ENCODE assay signal across 1 cellular context in the genomic region with DNA sequence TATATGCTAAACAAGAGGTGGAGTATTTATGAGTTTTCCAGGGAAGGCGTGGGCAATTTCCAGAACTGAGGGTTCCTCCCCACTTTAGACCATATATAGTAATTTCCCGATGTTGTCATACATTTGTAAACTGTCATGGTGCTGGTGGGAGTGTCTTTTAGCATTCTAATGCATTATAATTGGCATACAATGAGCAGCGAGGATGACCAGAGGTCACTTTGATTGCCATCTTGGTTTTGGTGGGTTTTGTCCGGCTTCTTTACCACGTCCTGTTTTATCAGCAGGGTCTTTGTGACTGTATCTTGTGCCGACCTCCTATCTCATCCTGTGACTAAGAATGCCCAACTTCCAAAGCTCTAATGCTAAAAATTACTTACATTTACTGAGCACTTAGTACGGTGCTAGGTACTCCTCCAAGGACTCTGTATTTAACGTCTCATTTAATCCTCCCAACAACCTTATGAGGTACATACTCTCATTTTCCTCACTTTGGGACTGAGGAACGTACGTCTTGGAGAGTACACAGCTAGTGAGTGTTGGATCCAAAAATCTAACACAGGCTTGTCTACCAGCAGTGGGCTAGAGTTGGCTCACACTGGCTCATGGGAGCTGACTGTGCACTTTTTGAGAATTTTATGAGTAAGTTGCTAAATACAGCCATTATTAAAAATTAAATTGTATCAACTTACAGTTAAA.
TF ChIP-seq lines count a peak whose summit lies in the region.

No MANE protein-coding gene starts in this region.

TF ChIP-seq in K562, 482 proteins besides CTCF, POLR2A, EP300 and RAD21 (continued from another document and continues in another):
- TF ChIP-seq, protein P1, sequence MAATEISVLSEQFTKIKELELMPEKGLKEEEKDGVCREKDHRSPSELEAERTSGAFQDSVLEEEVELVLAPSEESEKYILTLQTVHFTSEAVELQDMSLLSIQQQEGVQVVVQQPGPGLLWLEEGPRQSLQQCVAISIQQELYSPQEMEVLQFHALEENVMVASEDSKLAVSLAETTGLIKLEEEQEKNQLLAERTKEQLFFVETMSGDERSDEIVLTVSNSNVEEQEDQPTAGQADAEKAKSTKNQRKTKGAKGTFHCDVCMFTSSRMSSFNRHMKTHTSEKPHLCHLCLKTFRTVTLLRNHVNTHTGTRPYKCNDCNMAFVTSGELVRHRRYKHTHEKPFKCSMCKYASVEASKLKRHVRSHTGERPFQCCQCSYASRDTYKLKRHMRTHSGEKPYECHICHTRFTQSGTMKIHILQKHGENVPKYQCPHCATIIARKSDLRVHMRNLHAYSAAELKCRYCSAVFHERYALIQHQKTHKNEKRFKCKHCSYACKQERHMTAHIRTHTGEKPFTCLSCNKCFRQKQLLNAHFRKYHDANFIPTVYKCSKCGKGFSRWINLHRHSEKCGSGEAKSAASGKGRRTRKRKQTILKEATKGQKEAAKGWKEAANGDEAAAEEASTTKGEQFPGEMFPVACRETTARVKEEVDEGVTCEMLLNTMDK (IDR thresholded peaks at IDR 0.05; ENCODE audit: borderline replicate concordance, insufficient read depth, low read depth, low read length, poor library complexity, severe bottlenecking), result no peak
- peak; percentile 66 for TF ChIP-seq MEIS2 (IDR thresholded peaks at IDR 0.05; ENCODE audit: partially characterized antibody)
- no peak for TF ChIP-seq HMG20B (CRISPR knock-in tag; IDR thresholded peaks at IDR 0.05)
- TF ChIP-seq NCOA1 (IDR thresholded peaks at IDR 0.05; ENCODE audit: low read depth), result no peak
- TF ChIP-seq, protein P2, sequence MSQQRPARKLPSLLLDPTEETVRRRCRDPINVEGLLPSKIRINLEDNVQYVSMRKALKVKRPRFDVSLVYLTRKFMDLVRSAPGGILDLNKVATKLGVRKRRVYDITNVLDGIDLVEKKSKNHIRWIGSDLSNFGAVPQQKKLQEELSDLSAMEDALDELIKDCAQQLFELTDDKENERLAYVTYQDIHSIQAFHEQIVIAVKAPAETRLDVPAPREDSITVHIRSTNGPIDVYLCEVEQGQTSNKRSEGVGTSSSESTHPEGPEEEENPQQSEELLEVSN (IDR thresholded peaks at IDR 0.05; ENCODE audit: borderline replicate concordance in 1 of 2, extremely low read depth in 1 of 2, insufficient read depth in 1 of 2, insufficient read length in 1 of 2, low read depth in 1 of 2, low read length in 1 of 2, poor library complexity in 1 of 2, severe bottlenecking in 1 of 2), result no peak
- TF ChIP-seq, protein P3, sequence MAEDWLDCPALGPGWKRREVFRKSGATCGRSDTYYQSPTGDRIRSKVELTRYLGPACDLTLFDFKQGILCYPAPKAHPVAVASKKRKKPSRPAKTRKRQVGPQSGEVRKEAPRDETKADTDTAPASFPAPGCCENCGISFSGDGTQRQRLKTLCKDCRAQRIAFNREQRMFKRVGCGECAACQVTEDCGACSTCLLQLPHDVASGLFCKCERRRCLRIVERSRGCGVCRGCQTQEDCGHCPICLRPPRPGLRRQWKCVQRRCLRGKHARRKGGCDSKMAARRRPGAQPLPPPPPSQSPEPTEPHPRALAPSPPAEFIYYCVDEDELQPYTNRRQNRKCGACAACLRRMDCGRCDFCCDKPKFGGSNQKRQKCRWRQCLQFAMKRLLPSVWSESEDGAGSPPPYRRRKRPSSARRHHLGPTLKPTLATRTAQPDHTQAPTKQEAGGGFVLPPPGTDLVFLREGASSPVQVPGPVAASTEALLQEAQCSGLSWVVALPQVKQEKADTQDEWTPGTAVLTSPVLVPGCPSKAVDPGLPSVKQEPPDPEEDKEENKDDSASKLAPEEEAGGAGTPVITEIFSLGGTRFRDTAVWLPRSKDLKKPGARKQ (CRISPR knock-in tag; IDR thresholded peaks at IDR 0.05), result no peak
- no peak for TF ChIP-seq SAP30 (IDR thresholded peaks at IDR 0.05; ENCODE audit: borderline replicate concordance, insufficient read depth, low read depth, low read length, poor library complexity, severe bottlenecking)
- TF ChIP-seq, protein P4, sequence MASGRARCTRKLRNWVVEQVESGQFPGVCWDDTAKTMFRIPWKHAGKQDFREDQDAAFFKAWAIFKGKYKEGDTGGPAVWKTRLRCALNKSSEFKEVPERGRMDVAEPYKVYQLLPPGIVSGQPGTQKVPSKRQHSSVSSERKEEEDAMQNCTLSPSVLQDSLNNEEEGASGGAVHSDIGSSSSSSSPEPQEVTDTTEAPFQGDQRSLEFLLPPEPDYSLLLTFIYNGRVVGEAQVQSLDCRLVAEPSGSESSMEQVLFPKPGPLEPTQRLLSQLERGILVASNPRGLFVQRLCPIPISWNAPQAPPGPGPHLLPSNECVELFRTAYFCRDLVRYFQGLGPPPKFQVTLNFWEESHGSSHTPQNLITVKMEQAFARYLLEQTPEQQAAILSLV (tag; IDR thresholded peaks at IDR 0.05), result no peak
- TF ChIP-seq CHCHD3 (CRISPR knock-in tag; IDR thresholded peaks at IDR 0.05), result no peak
- TF ChIP-seq ZNF316 (IDR thresholded peaks at IDR 0.05), result peak; percentile 97
- TF ChIP-seq ARID2 (IDR thresholded peaks at IDR 0.05), result no peak
- TF ChIP-seq RBM14 (IDR thresholded peaks at IDR 0.05; ENCODE audit: borderline replicate concordance, insufficient read depth, low read depth, low read length), result no peak
- TF ChIP-seq, protein P5, sequence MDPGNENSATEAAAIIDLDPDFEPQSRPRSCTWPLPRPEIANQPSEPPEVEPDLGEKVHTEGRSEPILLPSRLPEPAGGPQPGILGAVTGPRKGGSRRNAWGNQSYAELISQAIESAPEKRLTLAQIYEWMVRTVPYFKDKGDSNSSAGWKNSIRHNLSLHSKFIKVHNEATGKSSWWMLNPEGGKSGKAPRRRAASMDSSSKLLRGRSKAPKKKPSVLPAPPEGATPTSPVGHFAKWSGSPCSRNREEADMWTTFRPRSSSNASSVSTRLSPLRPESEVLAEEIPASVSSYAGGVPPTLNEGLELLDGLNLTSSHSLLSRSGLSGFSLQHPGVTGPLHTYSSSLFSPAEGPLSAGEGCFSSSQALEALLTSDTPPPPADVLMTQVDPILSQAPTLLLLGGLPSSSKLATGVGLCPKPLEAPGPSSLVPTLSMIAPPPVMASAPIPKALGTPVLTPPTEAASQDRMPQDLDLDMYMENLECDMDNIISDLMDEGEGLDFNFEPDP (CRISPR knock-in tag; IDR thresholded peaks at IDR 0.05), result 0 out of 2 replicates have a peak, but pooled peaks have one; percentile 27
- TF ChIP-seq CHD1 (IDR thresholded peaks at IDR 0.05; ENCODE audit: low read length), result no peak
- TF ChIP-seq, protein P6, sequence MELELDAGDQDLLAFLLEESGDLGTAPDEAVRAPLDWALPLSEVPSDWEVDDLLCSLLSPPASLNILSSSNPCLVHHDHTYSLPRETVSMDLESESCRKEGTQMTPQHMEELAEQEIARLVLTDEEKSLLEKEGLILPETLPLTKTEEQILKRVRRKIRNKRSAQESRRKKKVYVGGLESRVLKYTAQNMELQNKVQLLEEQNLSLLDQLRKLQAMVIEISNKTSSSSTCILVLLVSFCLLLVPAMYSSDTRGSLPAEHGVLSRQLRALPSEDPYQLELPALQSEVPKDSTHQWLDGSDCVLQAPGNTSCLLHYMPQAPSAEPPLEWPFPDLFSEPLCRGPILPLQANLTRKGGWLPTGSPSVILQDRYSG (tag; conservative IDR thresholded peaks at IDR 0.05; ENCODE audit: low read depth), result peak; percentile 77; the same call in 1 of the 2 replicates
- TF ChIP-seq NUFIP1 (IDR thresholded peaks at IDR 0.05; ENCODE audit: partially characterized antibody), result no peak
- TF ChIP-seq ZBTB17 (CRISPR knock-in tag; IDR thresholded peaks at IDR 0.05), result no peak
- no peak for TF ChIP-seq GABPB2 (CRISPR knock-in tag; conservative IDR thresholded peaks at IDR 0.05)
- TF ChIP-seq, protein P7, sequence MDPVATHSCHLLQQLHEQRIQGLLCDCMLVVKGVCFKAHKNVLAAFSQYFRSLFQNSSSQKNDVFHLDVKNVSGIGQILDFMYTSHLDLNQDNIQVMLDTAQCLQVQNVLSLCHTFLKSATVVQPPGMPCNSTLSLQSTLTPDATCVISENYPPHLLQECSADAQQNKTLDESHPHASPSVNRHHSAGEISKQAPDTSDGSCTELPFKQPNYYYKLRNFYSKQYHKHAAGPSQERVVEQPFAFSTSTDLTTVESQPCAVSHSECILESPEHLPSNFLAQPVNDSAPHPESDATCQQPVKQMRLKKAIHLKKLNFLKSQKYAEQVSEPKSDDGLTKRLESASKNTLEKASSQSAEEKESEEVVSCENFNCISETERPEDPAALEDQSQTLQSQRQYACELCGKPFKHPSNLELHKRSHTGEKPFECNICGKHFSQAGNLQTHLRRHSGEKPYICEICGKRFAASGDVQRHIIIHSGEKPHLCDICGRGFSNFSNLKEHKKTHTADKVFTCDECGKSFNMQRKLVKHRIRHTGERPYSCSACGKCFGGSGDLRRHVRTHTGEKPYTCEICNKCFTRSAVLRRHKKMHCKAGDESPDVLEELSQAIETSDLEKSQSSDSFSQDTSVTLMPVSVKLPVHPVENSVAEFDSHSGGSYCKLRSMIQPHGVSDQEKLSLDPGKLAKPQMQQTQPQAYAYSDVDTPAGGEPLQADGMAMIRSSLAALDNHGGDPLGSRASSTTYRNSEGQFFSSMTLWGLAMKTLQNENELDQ (CRISPR knock-in tag; IDR thresholded peaks at IDR 0.05; ENCODE audit: borderline replicate concordance), result no peak
- TF ChIP-seq KLF13 (tag; IDR thresholded peaks at IDR 0.05; ENCODE audit: borderline replicate concordance, low read depth), result no peak
- TF ChIP-seq MCM2 (IDR thresholded peaks at IDR 0.05; ENCODE audit: low read depth), result no peak
- no peak for TF ChIP-seq ZEB2 (IDR thresholded peaks at IDR 0.05)
- TF ChIP-seq, protein P8, sequence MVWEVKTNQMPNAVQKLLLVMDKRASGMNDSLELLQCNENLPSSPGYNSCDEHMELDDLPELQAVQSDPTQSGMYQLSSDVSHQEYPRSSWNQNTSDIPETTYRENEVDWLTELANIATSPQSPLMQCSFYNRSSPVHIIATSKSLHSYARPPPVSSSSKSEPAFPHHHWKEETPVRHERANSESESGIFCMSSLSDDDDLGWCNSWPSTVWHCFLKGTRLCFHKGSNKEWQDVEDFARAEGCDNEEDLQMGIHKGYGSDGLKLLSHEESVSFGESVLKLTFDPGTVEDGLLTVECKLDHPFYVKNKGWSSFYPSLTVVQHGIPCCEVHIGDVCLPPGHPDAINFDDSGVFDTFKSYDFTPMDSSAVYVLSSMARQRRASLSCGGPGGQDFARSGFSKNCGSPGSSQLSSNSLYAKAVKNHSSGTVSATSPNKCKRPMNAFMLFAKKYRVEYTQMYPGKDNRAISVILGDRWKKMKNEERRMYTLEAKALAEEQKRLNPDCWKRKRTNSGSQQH (CRISPR knock-in tag; IDR thresholded peaks at IDR 0.05), result peak; percentile 59; the same call in 1 of the 2 replicates
- no peak for TF ChIP-seq CC2D1A (IDR thresholded peaks at IDR 0.05)
- no peak for TF ChIP-seq FOXJ2 (tag; IDR thresholded peaks at IDR 0.05)
- TF ChIP-seq GATAD2B (IDR thresholded peaks at IDR 0.05; ENCODE audit: borderline replicate concordance), result peak; percentile 27; the same call in 1 of the 2 replicates
- 0 out of 2 replicates have a peak, but pooled peaks have one; percentile 15 for TF ChIP-seq ZNF644 (tag; IDR thresholded peaks at IDR 0.05; ENCODE audit: low read depth)
- TF ChIP-seq BRD9 (IDR thresholded peaks at IDR 0.05; ENCODE audit: low read depth, partially characterized antibody), result peak; percentile 47
- no peak for TF ChIP-seq MEF2A (IDR thresholded peaks at IDR 0.05; ENCODE audit: control insufficient read depth, low read depth, low read length)
- no peak for TF ChIP-seq BRD4 (IDR thresholded peaks at IDR 0.05)
- no peak for TF ChIP-seq ZNF75A (CRISPR knock-in tag; IDR thresholded peaks at IDR 0.05)
- TF ChIP-seq, protein P9, sequence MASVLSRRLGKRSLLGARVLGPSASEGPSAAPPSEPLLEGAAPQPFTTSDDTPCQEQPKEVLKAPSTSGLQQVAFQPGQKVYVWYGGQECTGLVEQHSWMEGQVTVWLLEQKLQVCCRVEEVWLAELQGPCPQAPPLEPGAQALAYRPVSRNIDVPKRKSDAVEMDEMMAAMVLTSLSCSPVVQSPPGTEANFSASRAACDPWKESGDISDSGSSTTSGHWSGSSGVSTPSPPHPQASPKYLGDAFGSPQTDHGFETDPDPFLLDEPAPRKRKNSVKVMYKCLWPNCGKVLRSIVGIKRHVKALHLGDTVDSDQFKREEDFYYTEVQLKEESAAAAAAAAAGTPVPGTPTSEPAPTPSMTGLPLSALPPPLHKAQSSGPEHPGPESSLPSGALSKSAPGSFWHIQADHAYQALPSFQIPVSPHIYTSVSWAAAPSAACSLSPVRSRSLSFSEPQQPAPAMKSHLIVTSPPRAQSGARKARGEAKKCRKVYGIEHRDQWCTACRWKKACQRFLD (CRISPR knock-in tag; IDR thresholded peaks at IDR 0.05), result peak; percentile 49; the same call in 1 of the 2 replicates
- TF ChIP-seq, protein P10, sequence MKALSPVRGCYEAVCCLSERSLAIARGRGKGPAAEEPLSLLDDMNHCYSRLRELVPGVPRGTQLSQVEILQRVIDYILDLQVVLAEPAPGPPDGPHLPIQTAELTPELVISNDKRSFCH (CRISPR knock-in tag; IDR thresholded peaks at IDR 0.05), result no peak
- TF ChIP-seq, protein P10 (tag; IDR thresholded peaks at IDR 0.05), result no peak
- no peak for TF ChIP-seq NCOA2 (IDR thresholded peaks at IDR 0.05; ENCODE audit: partially characterized antibody in 2 of 2)
- TF ChIP-seq, protein P11, sequence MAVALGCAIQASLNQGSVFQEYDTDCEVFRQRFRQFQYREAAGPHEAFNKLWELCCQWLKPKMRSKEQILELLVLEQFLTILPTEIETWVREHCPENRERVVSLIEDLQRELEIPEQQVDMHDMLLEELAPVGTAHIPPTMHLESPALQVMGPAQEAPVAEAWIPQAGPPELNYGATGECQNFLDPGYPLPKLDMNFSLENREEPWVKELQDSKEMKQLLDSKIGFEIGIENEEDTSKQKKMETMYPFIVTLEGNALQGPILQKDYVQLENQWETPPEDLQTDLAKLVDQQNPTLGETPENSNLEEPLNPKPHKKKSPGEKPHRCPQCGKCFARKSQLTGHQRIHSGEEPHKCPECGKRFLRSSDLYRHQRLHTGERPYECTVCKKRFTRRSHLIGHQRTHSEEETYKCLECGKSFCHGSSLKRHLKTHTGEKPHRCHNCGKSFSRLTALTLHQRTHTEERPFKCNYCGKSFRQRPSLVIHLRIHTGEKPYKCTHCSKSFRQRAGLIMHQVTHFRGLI (CRISPR knock-in tag; IDR thresholded peaks at IDR 0.05), result no peak
- no peak; the same call in 1 of the 2 replicates for TF ChIP-seq MYC (IDR thresholded peaks at IDR 0.05; ENCODE audit: low read depth, low read length)
- TF ChIP-seq MYC (CRISPR knock-in tag; IDR thresholded peaks at IDR 0.05; ENCODE audit: borderline replicate concordance, low read depth), result no peak
- no peak for TF ChIP-seq STAT5B (CRISPR knock-in tag; IDR thresholded peaks at IDR 0.05)
- TF ChIP-seq PRMT5 (CRISPR knock-in tag; IDR thresholded peaks at IDR 0.05), result no peak
- TF ChIP-seq RCOR1 (IDR thresholded peaks at IDR 0.05; ENCODE audit: borderline replicate concordance in 1 of 2, low read depth in 2 of 2, low read length in 2 of 2), result no peak
- no peak for TF ChIP-seq THRAP3 (IDR thresholded peaks at IDR 0.05; ENCODE audit: borderline replicate concordance)
- no peak for TF ChIP-seq CEBPG (CRISPR knock-in tag; IDR thresholded peaks at IDR 0.05)
- no peak for TF ChIP-seq CEBPG (tag; conservative IDR thresholded peaks at IDR 0.05 in 1 of 2, IDR thresholded peaks at IDR 0.05 in 1 of 2)
